17 cellular contexts compared by ENCODE assay signal in genomic region chr5:158780656-158781237, GRCh38.
DNase-seq lines count a peak whose midpoint lies in the region; ATAC-seq and TF ChIP-seq lines count a peak whose summit lies in the region.
"Had no signal": no experiment of that assay in that cellular context is flagged by ENCODE, and none has a peak within 500 bp of the region (broad histone marks: within the 10 kb centered on the region; RNA-seq: fewer than 3 reads in every experiment).

No MANE protein-coding gene starts in this region.

- TF ChIP-seq CTCF in GM10248 (IDR thresholded peaks at IDR 0.05; ENCODE audit: control extremely low read depth, extremely low read depth, low read depth, missing control alignments) (no peak), H9 (conservative IDR thresholded peaks at IDR 0.05) (no peak)

- ATAC-seq in GM19035 (IDR thresholded peaks at IDR 0.05; ENCODE audit: unreplicated experiment) (peak; percentile 69), GM21723 (IDR thresholded peaks at IDR 0.05; ENCODE audit: unreplicated experiment) (peak; percentile 83), HG03520 (IDR thresholded peaks at IDR 0.05; ENCODE audit: unreplicated experiment) (peak; percentile 68)
- ATAC-seq: esophagus mucosa, heart right ventricle had no signal

- H3K27me3 ChIP-seq in H9 (ENCODE audit: insufficient read depth, low read length), result no peaks in the 10 kb centered on the region
- H3K27me3 ChIP-seq: heart right ventricle had no signal

- H3K23me2 ChIP-seq in H9 (ENCODE audit: insufficient read length, low read depth, low read length, poor library complexity, severe bottlenecking), result no peaks in the 10 kb centered on the region

- no peak overlapping the region for H3K4ac ChIP-seq in H9 (ENCODE audit: low read depth, low read length)

- no peaks in the 10 kb centered on the region; the same call in none of the 2 replicates for H3K27me3 Mint-ChIP-seq in H9 (ENCODE audit: low read depth)
- H3K27me3 Mint-ChIP-seq: activated CD4-positive, alpha-beta T cell treated with anti-CD3 and anti-CD28 coated beads, Interleukin-2, amount 10 ng/mL, durations not matched to agents 7 days and 5 days had no signal

- no peak overlapping the region for H2BK5ac ChIP-seq in H9 (ENCODE audit: insufficient read length, low read length)

- H3K79me1 ChIP-seq in H9 (ENCODE audit: insufficient read depth, low read depth, low read length, poor library complexity, severe bottlenecking), result no peaks in the 10 kb centered on the region

- no peak overlapping the region for H4K5ac ChIP-seq in H9 (ENCODE audit: insufficient read length, low read depth, low read length)

- H3K14ac ChIP-seq in H9 (ENCODE audit: insufficient read depth, low read length), result no peak overlapping the region

- H4K8ac ChIP-seq in H9 (replicated peaks; ENCODE audit: insufficient read length, low read depth, low read length), result no peak overlapping the region

- CTCF ChIA-PET in GM10248 (lab: Yijun Ruan, JAX), result interaction anchor here (0.9 to 1.7 kb wide), 5 partner anchors 12 to 605 kb away, joined by 3 to 7 read pairs (median 4); no protein-coding TSS in a partner anchor

- POLR2A ChIA-PET in GM10248 (lab: Yijun Ruan, JAX), result no interaction called here

- H3K4me1 Mint-ChIP-seq in H9, result no peaks in the 10 kb centered on the region; a peak in 1 of 4 replicates

- H4K20me1 ChIP-seq in H9 (ENCODE audit: control insufficient read depth, insufficient read depth, insufficient read length), result no peaks in the 10 kb centered on the region

- H3T11ph ChIP-seq in H9 (ENCODE audit: low read length), result no peak overlapping the region

- H2BK120ac ChIP-seq in H9 (ENCODE audit: low read depth, low read length, poor library complexity, severe bottlenecking), result no peak overlapping the region

- no peaks in the 10 kb centered on the region for H3K9me3 ChIP-seq in H9 (ENCODE audit: control insufficient read depth, low read depth, low read length)
- H3K9me3 ChIP-seq: heart right ventricle, prostate gland had no signal

- no CpG with 5 or more reads among the region's 1 CpG for WGBS in H9 (ENCODE audit: extremely low coverage, insufficient read length, low lambda C conversion rate)

- no peak overlapping the region for H2BK20ac ChIP-seq in H9 (ENCODE audit: low read depth, low read length, poor library complexity, severe bottlenecking)

- H3K79me2 ChIP-seq in H9 (ENCODE audit: insufficient read depth, low read length), result no peaks in the 10 kb centered on the region

- H4K91ac ChIP-seq in H9 (ENCODE audit: insufficient read length, low read depth, low read length), result no peak overlapping the region

- H3K4me3 Mint-ChIP-seq in H9, result no peak overlapping the region
- H3K4me3 Mint-ChIP-seq: activated CD4-positive, alpha-beta T cell treated with anti-CD3 and anti-CD28 coated beads, Interleukin-2, amount 10 ng/mL, durations not matched to agents 7 days and 5 days; activated T-helper 1 cell treated with anti-CD3 and anti-CD28 coated beads, Interleukin-12 subunit alpha, Interleukin-12 subunit beta, Interleukin-2, Interleukin-4 antibody, amounts not matched to agents 30 ng/mL and 10 ng/mL and 1 ng/mL, durations not matched to agents 14 hours and 24 hours and 36 hours had no signal

- H2BK15ac ChIP-seq in H9 (ENCODE audit: low read depth, low read length), result no peak overlapping the region

- H2AFZ ChIP-seq in H9 (ENCODE audit: low read length), result no peak overlapping the region

- H3K4me1 ChIP-seq in H9 (ENCODE audit: insufficient read depth, low read length), result no peaks in the 10 kb centered on the region
- H3K4me1 ChIP-seq: prostate gland had no signal

- H3K27ac ChIP-seq in H9 (ENCODE audit: insufficient read length, low read depth, low read length), result no peak overlapping the region
- H3K27ac ChIP-seq: prostate gland had no signal

- H3K27ac Mint-ChIP-seq in H9, result no peak overlapping the region
- H3K27ac Mint-ChIP-seq: activated CD4-positive, alpha-beta T cell treated with anti-CD3 and anti-CD28 coated beads, Interleukin-2, amount 10 ng/mL, durations not matched to agents 7 days and 5 days; activated T-helper 1 cell treated with anti-CD3 and anti-CD28 coated beads, Interleukin-12 subunit alpha, Interleukin-12 subunit beta, Interleukin-2, Interleukin-4 antibody, amounts not matched to agents 30 ng/mL and 10 ng/mL and 1 ng/mL, durations not matched to agents 14 hours and 24 hours and 36 hours had no signal

- H2AK5ac ChIP-seq in H9 (ENCODE audit: insufficient read length, low read length), result no peak overlapping the region

- DNase-seq in GM10248 (ENCODE audit: extremely low spot score) (peak; percentile 11), H9 (no peak), OCI-M2 (lab: John Stamatoyannopoulos, UW; ENCODE audit: unreplicated experiment) (no peak), T-helper 1 cell (no peak), HUDEP-2 (lab: John Stamatoyannopoulos, UW; ENCODE audit: unreplicated experiment in 76 of 76) (no peak)
- DNase-seq: activated CD4-positive, alpha-beta T cell treated with anti-CD3 and anti-CD28 coated beads, Interleukin-2, amount 10 ng/mL, durations not matched to agents 7 days and 5 days; amygdala; Calu3; heart right ventricle; NCI-H446 treated with DMSO at 0.1 percent for 48 hours; RPMI8226 had no signal

- no peak overlapping the region for H3K23ac ChIP-seq in H9 (ENCODE audit: insufficient read length, low read depth, low read length)

- H3K56ac ChIP-seq in H9 (ENCODE audit: insufficient read length, low read depth, low read length), result no peak overlapping the region

- no peak overlapping the region for H3K4me2 ChIP-seq in H9 (ENCODE audit: insufficient read depth, insufficient read length, low read length)

- no peaks in the 10 kb centered on the region for H3K36me3 Mint-ChIP-seq in H9 (ENCODE audit: insufficient read depth in 1 of 3, low read depth in 3 of 3)

- H2BK12ac ChIP-seq in H9 (ENCODE audit: insufficient read length, low read depth, low read length), result no peak overlapping the region

- no peak overlapping the region for H3K9ac ChIP-seq in H9 (ENCODE audit: extremely low read depth, insufficient read length, low read length)

- no peaks in the 10 kb centered on the region for H3K9me3 Mint-ChIP-seq in H9
- H3K9me3 Mint-ChIP-seq: activated CD4-positive, alpha-beta T cell treated with anti-CD3 and anti-CD28 coated beads, Interleukin-2, amount 10 ng/mL, durations not matched to agents 7 days and 5 days; activated T-helper 1 cell treated with anti-CD3 and anti-CD28 coated beads, Interleukin-12 subunit alpha, Interleukin-12 subunit beta, Interleukin-2, Interleukin-4 antibody, amounts not matched to agents 30 ng/mL and 10 ng/mL and 1 ng/mL, durations not matched to agents 14 hours and 24 hours and 36 hours had no signal

- no peak overlapping the region for H3K18ac ChIP-seq in H9 (ENCODE audit: insufficient read length, low read depth, low read length)
